1 cellular context compared by ENCODE assay signal in genomic region chr11:102317099-102317767, GRCh38.
TF ChIP-seq lines count a peak whose summit lies in the region.

Gene BIRC3, plus strand, starts transcription at chr11:102317484. Its CDS starts 7,026 bp downstream, at chr11:102324510.

TF ChIP-seq in GM12878, 131 proteins besides CTCF, POLR2A, EP300 and RAD21 (continued from another document and continues in another):
- TF ChIP-seq MLLT1 (IDR thresholded peaks at IDR 0.05) (peak; percentile 99), SREBF2 (IDR thresholded peaks at IDR 0.05; ENCODE audit: low read length) (no peak), RUNX3 (IDR thresholded peaks at IDR 0.05; ENCODE audit: low read length) (peak; percentile 99), PML (IDR thresholded peaks at IDR 0.05; ENCODE audit: low read length) (peak; percentile 98), JUNB (IDR thresholded peaks at IDR 0.05) (0 out of 2 replicates have a peak, but pooled peaks have one; percentile 35), SRF (IDR thresholded peaks at IDR 0.05; ENCODE audit: low read depth in 2 of 2, low read length in 2 of 2) (peak in 1 of 2 experiments; percentile 65; a peak in 2 of 4 replicates), MAX (IDR thresholded peaks at IDR 0.05; ENCODE audit: low read depth, low read length) (peak; percentile 81), E2F8 (IDR thresholded peaks at IDR 0.05; ENCODE audit: low read depth, partially characterized antibody) (peak; percentile 61), ZNF622 (IDR thresholded peaks at IDR 0.05) (no peak), ELK1 (IDR thresholded peaks at IDR 0.05; ENCODE audit: low read depth, low read length) (no peak), KAT2A (conservative IDR thresholded peaks at IDR 0.05; ENCODE audit: control insufficient read depth, low read depth, low read length) (no peak), RELA (IDR thresholded peaks at IDR 0.05; ENCODE audit: borderline replicate concordance, partially characterized antibody) (peak; percentile 100), ZNF207 (IDR thresholded peaks at IDR 0.05; ENCODE audit: borderline replicate concordance) (peak; percentile 56; the same call in 1 of the 2 replicates), SMC3 (IDR thresholded peaks at IDR 0.05; ENCODE audit: borderline replicate concordance, low read length) (no peak), BMI1 (IDR thresholded peaks at IDR 0.05; ENCODE audit: borderline replicate concordance) (peak; percentile 73), NR2F1 (conservative IDR thresholded peaks at IDR 0.05) (peak; percentile 90), LARP7 (IDR thresholded peaks at IDR 0.05) (peak; percentile 85; the same call in 1 of the 2 replicates), SKIL (IDR thresholded peaks at IDR 0.05; ENCODE audit: low read depth, poor library complexity, severe bottlenecking) (peak; percentile 95), CREM (IDR thresholded peaks at IDR 0.05; ENCODE audit: low read depth) (peak; percentile 95), PAX5 (IDR thresholded peaks at IDR 0.05; ENCODE audit: borderline replicate concordance, low read depth, low read length) (peak; percentile 98), EED (IDR thresholded peaks at IDR 0.05; ENCODE audit: low read depth) (peak; percentile 97), TCF12 (IDR thresholded peaks at IDR 0.05; ENCODE audit: low read depth, low read length) (peak; percentile 97), NRF1 (conservative IDR thresholded peaks at IDR 0.05; ENCODE audit: low read depth, low read length) (0 out of 2 replicates have a peak, but pooled peaks have one; percentile 20), PRDM15 (CRISPR knock-in tag; IDR thresholded peaks at IDR 0.05) (no peak), REST (IDR thresholded peaks at IDR 0.05; ENCODE audit: low read depth, low read length) (0 out of 2 replicates have a peak, but pooled peaks have one; percentile 17), ZBTB33 (IDR thresholded peaks at IDR 0.05) (no peak), MYB (IDR thresholded peaks at IDR 0.05; ENCODE audit: borderline replicate concordance, low read depth, low read length) (peak; percentile 90; the same call in 1 of the 2 replicates), IKZF1 (conservative IDR thresholded peaks at IDR 0.05) (peak; percentile 99), YBX1 (IDR thresholded peaks at IDR 0.05) (no peak), NBN (IDR thresholded peaks at IDR 0.05) (peak; percentile 100), GATAD2B (conservative IDR thresholded peaks at IDR 0.05; ENCODE audit: low read depth) (peak; percentile 89), CBX3 (IDR thresholded peaks at IDR 0.05; ENCODE audit: borderline replicate concordance, low read depth) (no peak), ZNF384 (IDR thresholded peaks at IDR 0.05; ENCODE audit: borderline replicate concordance, low read depth, low read length) (no peak), TARDBP (IDR thresholded peaks at IDR 0.05; ENCODE audit: borderline replicate concordance) (peak; percentile 62; the same call in 1 of the 2 replicates), FOXM1 (IDR thresholded peaks at IDR 0.05; ENCODE audit: low read depth, low read length) (peak; percentile 99), ZBED1 (IDR thresholded peaks at IDR 0.05; ENCODE audit: borderline replicate concordance) (peak; percentile 96), ZNF24 (IDR thresholded peaks at IDR 0.05) (0 out of 2 replicates have a peak, but pooled peaks have one; percentile 4), NFYA (IDR thresholded peaks at IDR 0.05; ENCODE audit: borderline replicate concordance, low read depth, low read length) (no peak), POLR2AphosphoS2 (IDR thresholded peaks at IDR 0.05; ENCODE audit: low read depth, low read length) (peak; percentile 98), CBFB (IDR thresholded peaks at IDR 0.05; ENCODE audit: low read depth) (peak; percentile 99), EGR1 (IDR thresholded peaks at IDR 0.05; ENCODE audit: borderline replicate concordance in 1 of 2, low read depth in 2 of 2, low read length in 2 of 2) (no peak), ZNF217 (IDR thresholded peaks at IDR 0.05) (peak; percentile 28; the same call in 1 of the 2 replicates), ATF7 (IDR thresholded peaks at IDR 0.05; ENCODE audit: low read depth) (peak; percentile 95), ZZZ3 (IDR thresholded peaks at IDR 0.05; ENCODE audit: control insufficient read depth, insufficient read length, low read depth) (no peak), ZSCAN29 (IDR thresholded peaks at IDR 0.05) (0 out of 2 replicates have a peak, but pooled peaks have one; percentile 61), USF2 (IDR thresholded peaks at IDR 0.05; ENCODE audit: borderline replicate concordance, low read depth, low read length) (no peak), SMAD5 (IDR thresholded peaks at IDR 0.05; ENCODE audit: low read depth) (peak; percentile 94; the same call in 1 of the 2 replicates), WRNIP1 (IDR thresholded peaks at IDR 0.05; ENCODE audit: borderline replicate concordance, low read depth, low read length) (peak; percentile 39; the same call in 1 of the 2 replicates), BRCA1 (IDR thresholded peaks at IDR 0.05; ENCODE audit: low read depth, low read length) (no peak)
